In the genomic region with DNA sequence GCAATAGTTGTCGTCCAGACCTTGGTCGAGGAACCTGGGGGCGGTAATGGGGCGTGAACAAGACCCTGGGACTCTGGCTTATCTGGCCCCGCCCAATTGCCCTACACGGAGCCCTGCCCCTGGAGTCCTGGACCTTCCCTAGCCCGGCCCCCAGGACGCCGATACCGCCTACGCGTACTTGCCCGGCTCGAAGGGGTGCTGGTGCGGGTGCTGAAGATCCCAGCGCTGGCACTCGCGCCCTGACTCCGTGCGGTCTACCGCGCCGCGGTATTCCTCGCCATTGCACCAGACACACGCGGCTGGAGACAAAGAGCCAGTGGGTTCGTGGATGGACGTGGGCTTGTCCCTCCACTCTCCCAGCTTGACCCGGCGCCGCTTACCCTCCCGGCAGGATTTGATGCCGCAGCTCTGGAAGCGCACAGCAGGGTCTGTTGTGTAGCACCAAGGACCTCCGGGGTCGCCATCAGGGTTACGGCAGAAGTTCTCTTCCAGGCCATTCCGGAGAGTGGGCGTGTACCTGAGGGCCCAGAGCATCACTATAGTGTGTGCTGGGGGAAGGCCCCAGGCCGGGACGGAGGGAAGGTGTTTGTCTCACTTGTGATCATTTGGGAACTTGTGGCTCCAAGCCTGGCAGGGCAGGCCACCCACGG, we compare ENCODE assay signal across 8 cellular contexts. TPM values are rescaled to one million over a fixed set of nuclear protein-coding genes. Genes with fewer than 3 reads are reported as not detected.
A peak's percentile ranks its signal among the peaks of the same experiment; 100 is the strongest.
DNase-seq lines count a peak whose midpoint lies in the region; ATAC-seq and TF ChIP-seq lines count a peak whose summit lies in the region.
"Not testable (repeated sequence)": the region's sequence is repeated elsewhere in the genome, so short reads cannot be mapped to it uniquely, and the experiment has no call there.

No MANE protein-coding gene starts in this region.

- H2AK5ac ChIP-seq in mesenchymal stem cell (ENCODE audit: low read length, severe bottlenecking): not testable (repeated sequence)

- not testable (repeated sequence) for H3K18ac ChIP-seq in mesenchymal stem cell (ENCODE audit: low read depth in 1 of 2, low read length in 2 of 2)

- H3K27ac Mint-ChIP-seq in dendritic cell treated with granulocyte-macrophage colony-stimulating factor and Interleukin-4, amounts not matched to agents 40 ng/mL and 50 ng/mL, for 4 days: not testable (repeated sequence)

- not testable (repeated sequence) for H2AFZ ChIP-seq in mesenchymal stem cell (ENCODE audit: low read depth, low read length)

- not testable (repeated sequence) for H4K91ac ChIP-seq in mesenchymal stem cell (ENCODE audit: low read length)

- H3K27me3 ChIP-seq in heart right ventricle (peaks cover 0 to 14% (median 0%) of the 10 kb centered on the region in 7 donors), sigmoid colon (peaks cover 0 to 28% (median 15%) of the 10 kb centered on the region in 3 donors)
- H3K27me3 ChIP-seq in mesenchymal stem cell (ENCODE audit: control insufficient read depth in 1 of 2, insufficient read depth in 1 of 2, low read length in 2 of 2); tibial artery: not testable (repeated sequence)

- not testable (repeated sequence) for TF ChIP-seq EP300 in sigmoid colon (IDR thresholded peaks at IDR 0.05)

- H3K9ac ChIP-seq in mesenchymal stem cell (ENCODE audit: low read length): not testable (repeated sequence)

- peak overlapping the region; percentile 3 to 43 (median 30) for H3K4me3 ChIP-seq in heart right ventricle
- H3K4me3 ChIP-seq in mesenchymal stem cell (ENCODE audit: insufficient read depth in 1 of 2, low read depth in 1 of 2, low read length in 2 of 2): peak overlapping the region; percentile 47 to 55
- peak overlapping the region in 3 of 4 donors; percentile 15 to 21 (median 19) for H3K4me3 ChIP-seq in sigmoid colon
- H3K4me3 ChIP-seq in tibial artery: peak overlapping the region; percentile 36 to 46

- not testable (repeated sequence) for H3K27ac ChIP-seq in heart right ventricle; mesenchymal stem cell (ENCODE audit: low read length, poor library complexity, severe bottlenecking); sigmoid colon
- H3K27ac ChIP-seq in tibial artery: peak overlapping the region; percentile 4 to 33

- peaks cover 48% of the 10 kb centered on the region for H3K36me3 Mint-ChIP-seq in dendritic cell treated with granulocyte-macrophage colony-stimulating factor and Interleukin-4, amounts not matched to agents 40 ng/mL and 50 ng/mL, for 4 days (ENCODE audit: low read depth)

- H2BK15ac ChIP-seq in mesenchymal stem cell (ENCODE audit: low read depth, poor library complexity, severe bottlenecking): not testable (repeated sequence)

- H2BK120ac ChIP-seq in mesenchymal stem cell (ENCODE audit: low read depth, low read length): not testable (repeated sequence)

- not testable (repeated sequence) for H3K23ac ChIP-seq in mesenchymal stem cell (ENCODE audit: low read length in 2 of 2)

- not testable (repeated sequence) for H4K8ac ChIP-seq in mesenchymal stem cell (ENCODE audit: low read length)

- H3K14ac ChIP-seq in mesenchymal stem cell (ENCODE audit: low read length in 2 of 2): not testable (repeated sequence)

- H3K4ac ChIP-seq in mesenchymal stem cell (ENCODE audit: low read depth in 1 of 2, low read length in 2 of 2): not testable (repeated sequence)

- H3K27me3 Mint-ChIP-seq in dendritic cell treated with granulocyte-macrophage colony-stimulating factor and Interleukin-4, amounts not matched to agents 40 ng/mL and 50 ng/mL, for 4 days: peaks cover 36% of the 10 kb centered on the region

- H3K4me3 Mint-ChIP-seq in dendritic cell treated with granulocyte-macrophage colony-stimulating factor and Interleukin-4, amounts not matched to agents 40 ng/mL and 50 ng/mL, for 4 days: peak overlapping the region; percentile 53

- H3K4me1 ChIP-seq in heart right ventricle: peaks cover 4 to 46% (median 32%) of the 10 kb centered on the region in 9 donors
- H3K4me1 ChIP-seq in mesenchymal stem cell (ENCODE audit: control insufficient read depth, insufficient read depth, low read depth, low read length): peaks cover 42% of the 10 kb centered on the region
- peaks cover 0 to 39% (median 34%) of the 10 kb centered on the region in 4 donors for H3K4me1 ChIP-seq in sigmoid colon
- peaks cover 0 to 47% (median 33%) of the 10 kb centered on the region in 4 donors for H3K4me1 ChIP-seq in tibial artery

- peak overlapping the region; percentile 63 for H3K4me2 ChIP-seq in mesenchymal stem cell (ENCODE audit: low read length, poor library complexity, severe bottlenecking)

- ATAC-seq in heart right ventricle: peak; percentile 10 to 54 (median 36)

- H3K4me1 Mint-ChIP-seq in dendritic cell treated with granulocyte-macrophage colony-stimulating factor and Interleukin-4, amounts not matched to agents 40 ng/mL and 50 ng/mL, for 4 days (ENCODE audit: low read depth): peaks cover 40% of the 10 kb centered on the region

- not testable (repeated sequence) for H2BK5ac ChIP-seq in mesenchymal stem cell (ENCODE audit: low read depth, low read length, poor library complexity, severe bottlenecking)

- intact Hi-C loops in dendritic cell treated with granulocyte-macrophage colony-stimulating factor and Interleukin-4, amounts not matched to agents 40 ng/mL and 50 ng/mL, for 4 days (cut with micrococcal nuclease); heart right ventricle (cut with DNase I); sigmoid colon (cut with DNase I); tibial artery (cut with DNase I; ENCODE audit: low total_unique reads): not testable (repeated sequence)

- H2BK12ac ChIP-seq in mesenchymal stem cell (ENCODE audit: low read length in 2 of 2): not testable (repeated sequence)

- H3K36me3 ChIP-seq in heart right ventricle: peaks cover 0 to 31% (median 20%) of the 10 kb centered on the region in 9 donors
- H3K36me3 ChIP-seq in mesenchymal stem cell (ENCODE audit: control insufficient read depth in 1 of 2, insufficient read depth in 2 of 2, low read depth in 1 of 2, low read length in 2 of 2): peaks cover 26 to 33% of the 10 kb centered on the region in 2 experiments
- H3K36me3 ChIP-seq in sigmoid colon: peaks cover 6 to 27% (median 20%) of the 10 kb centered on the region in 4 donors
- H3K36me3 ChIP-seq in tibial artery: peaks cover 16 to 29% (median 22%) of the 10 kb centered on the region in 3 donors

- not testable (repeated sequence) for TF ChIP-seq CTCF in heart right ventricle (IDR thresholded peaks at IDR 0.05); sigmoid colon (IDR thresholded peaks at IDR 0.05); tibial artery (IDR thresholded peaks at IDR 0.05)

- WGBS in heart right ventricle, 2 donors: 7 to 12% methylated on average over 43 of the region's 43 CpGs
- WGBS in mesenchymal stem cell: 13% methylated on average over 42 of the region's 43 CpGs
- WGBS in sigmoid colon, 2 donors: 6 to 13% methylated on average over 43 of the region's 43 CpGs

- DNase-seq in EH (ENCODE audit: low read depth) (peak; percentile 63), T-helper 1 cell (peak in 3 of 5 donors; percentile 24 to 32 (median 26)), heart right ventricle (peak; percentile 40 to 47), mesenchymal stem cell (peak; percentile 60)
- peak; percentile 82 for DNase-seq in activated effector memory CD4-positive, alpha-beta T cell treated with anti-CD3 and anti-CD28 coated beads, Interleukin-2, amount 50 U/mL, for 16 hours
- not testable (repeated sequence) for DNase-seq in sigmoid colon, tibial artery

- not testable (repeated sequence) for H3K9me3 ChIP-seq in heart right ventricle; mesenchymal stem cell (ENCODE audit: control insufficient read depth, low read length); sigmoid colon; tibial artery

- not testable (repeated sequence) for TF ChIP-seq POLR2A in sigmoid colon (IDR thresholded peaks at IDR 0.05)

- H3K9me3 Mint-ChIP-seq in dendritic cell treated with granulocyte-macrophage colony-stimulating factor and Interleukin-4, amounts not matched to agents 40 ng/mL and 50 ng/mL, for 4 days: not testable (repeated sequence)

- H3K79me1 ChIP-seq in mesenchymal stem cell (replicated peaks; ENCODE audit: low read length, poor library complexity, severe bottlenecking): peaks cover 13% of the 10 kb centered on the region

RNA-seq across cellular contexts. Expression of gene MST1, which starts 2.4 kb away (rescaled TPM):
- total RNA-seq in heart right ventricle (1 to 10 TPM; 2.3 to 5.1 (median 3.8) TPM), sigmoid colon (10 to 100 TPM in 2 of 4 donors, 1 to 10 TPM in 2; 3.9 to 12.5 (median 7.7) TPM)
- polyA plus RNA-seq in heart right ventricle (10 to 100 TPM in 1 of 2 donors, 1 to 10 TPM in 1; 3.3 to 16.0 TPM), sigmoid colon (10 to 100 TPM in 1 of 3 donors, 1 to 10 TPM in 1, not detected in 1; 3.0 to 18.1 TPM)
- 7.8 TPM for polyA plus RNA-seq in mesenchymal stem cell (2013, experiment 1 of 2)
- 7.5 TPM for polyA plus RNA-seq in mesenchymal stem cell (2013, experiment 2 of 2)

RNA-seq across cellular contexts. Expression of gene RNF123, which starts 2.5 kb away (rescaled TPM):
- 10 to 100 TPM; 41.5 to 61.8 (median 51.4) TPM for total RNA-seq in heart right ventricle
- 10 to 100 TPM; 23.6 to 30.8 TPM for polyA plus RNA-seq in heart right ventricle
- polyA plus RNA-seq in mesenchymal stem cell (2013, experiment 1 of 2): 24.4 TPM
- 22.4 TPM for polyA plus RNA-seq in mesenchymal stem cell (2013, experiment 2 of 2)
- total RNA-seq in sigmoid colon: 10 to 100 TPM; 16.5 to 29.4 (median 20.8) TPM
- polyA plus RNA-seq in sigmoid colon: 10 to 100 TPM; 12.5 to 28.6 (median 14.4) TPM

RNA-seq across cellular contexts. Expression of gene APEH, which starts 12.7 kb away (rescaled TPM):
- total RNA-seq in heart right ventricle: 100 to 1,000 TPM; 101 to 140 (median 110) TPM
- polyA plus RNA-seq in heart right ventricle: 10 to 100 TPM; 18.2 to 65.7 TPM
- 46.0 TPM for polyA plus RNA-seq in mesenchymal stem cell (2013, experiment 1 of 2)
- polyA plus RNA-seq in mesenchymal stem cell (2013, experiment 2 of 2): 44.5 TPM
- total RNA-seq in sigmoid colon: 10 to 100 TPM; 49.0 to 64.8 (median 57.7) TPM
- polyA plus RNA-seq in sigmoid colon: 100 to 1,000 TPM in 1 of 3 donors, 10 to 100 TPM in 2; 64.9 to 102 (median 71.4) TPM

RNA-seq across cellular contexts. Expression of gene AMIGO3, which starts 32.6 kb away (rescaled TPM):
- under 1 TPM in 2 of 10 donors, not detected in 8; 0.09 to 0.15 TPM for total RNA-seq in heart right ventricle
- 1 to 10 TPM; 1.8 to 2.1 TPM for polyA plus RNA-seq in heart right ventricle
- polyA plus RNA-seq in mesenchymal stem cell (2013, experiment 1 of 2): 1.2 TPM
- polyA plus RNA-seq in mesenchymal stem cell (2013, experiment 2 of 2): 1.2 TPM
- under 1 TPM in 2 of 4 donors, not detected in 2; 0.71 to 0.82 TPM for total RNA-seq in sigmoid colon
- 1 to 10 TPM in 1 of 3 donors, under 1 TPM in 1, not detected in 1; 0.46 to 1.2 TPM for polyA plus RNA-seq in sigmoid colon

RNA-seq across cellular contexts. Expression of gene GMPPB, which starts 36.9 kb away (rescaled TPM):
- total RNA-seq in heart right ventricle: 10 to 100 TPM in 8 of 10 donors, 1 to 10 TPM in 2; 9.6 to 30.4 (median 12.9) TPM
- 10 to 100 TPM in 1 of 2 donors, 1 to 10 TPM in 1; 8.7 to 48.8 TPM for polyA plus RNA-seq in heart right ventricle
- 16.4 TPM for polyA plus RNA-seq in mesenchymal stem cell (2013, experiment 1 of 2)
- 16.4 TPM for polyA plus RNA-seq in mesenchymal stem cell (2013, experiment 2 of 2)
- total RNA-seq in sigmoid colon: 10 to 100 TPM in 2 of 4 donors, 1 to 10 TPM in 2; 9.9 to 14.3 (median 10.8) TPM
- 10 to 100 TPM; 25.2 to 57.5 (median 44.9) TPM for polyA plus RNA-seq in sigmoid colon
